Comparison of ENCODE assay signal across 9 cellular contexts in the genomic region with DNA sequence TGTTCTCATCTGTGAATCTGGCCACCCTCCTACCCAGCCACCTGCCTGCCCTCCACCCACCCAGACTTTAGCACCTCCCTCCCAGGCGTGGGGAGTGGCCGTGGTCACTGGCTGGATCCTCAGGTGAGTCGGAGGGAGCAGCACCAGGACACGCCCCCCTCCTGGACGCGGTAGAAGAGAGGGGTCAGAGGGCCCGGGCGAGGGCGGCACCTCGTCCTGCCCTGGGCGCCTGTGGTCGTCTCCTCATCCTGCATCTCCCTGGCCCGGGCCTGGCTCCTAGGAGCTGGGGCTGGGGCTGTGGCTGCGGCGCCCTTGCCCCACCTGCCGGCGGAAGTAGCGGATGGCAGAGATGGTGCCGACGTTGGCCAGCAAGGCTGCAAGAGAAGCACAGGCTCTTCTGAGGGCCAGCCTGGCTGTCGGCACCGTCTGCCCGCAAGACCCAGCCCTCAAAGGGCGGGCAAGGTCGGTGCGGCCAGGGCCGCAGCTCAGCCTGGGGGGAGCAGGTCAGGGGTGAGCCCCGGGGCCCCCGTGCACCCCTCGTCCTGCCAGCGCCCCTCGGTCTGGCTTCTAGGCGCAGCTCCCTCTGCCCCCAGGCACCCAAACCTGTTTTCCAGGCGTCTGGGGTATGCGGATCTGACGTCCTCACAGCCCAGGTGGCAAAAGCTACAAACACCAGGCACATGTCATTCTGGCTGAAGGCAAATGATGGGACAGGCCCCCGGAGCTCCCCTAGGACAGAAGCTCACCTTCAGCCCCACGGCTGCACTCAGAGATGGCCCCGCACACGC. TPM values are rescaled to one million over a fixed set of nuclear protein-coding genes. Genes with fewer than 3 reads are reported as not detected.
A peak's percentile ranks its signal among the peaks of the same experiment; 100 is the strongest.
DNase-seq lines count a peak whose midpoint lies in the region; ATAC-seq and FAIRE-seq lines count a peak whose summit lies in the region.
"Had no signal": no experiment of that assay in that cellular context is flagged by ENCODE, and none has a peak within 500 bp of the region (broad histone marks: within the 10 kb centered on the region; RNA-seq: fewer than 3 reads in every experiment).

No MANE protein-coding gene starts in this region.

- 7% methylated on average over 40 of the region's 40 CpGs for WGBS in right cardiac atrium

- ATAC-seq in right cardiac atrium, result peak in 1 of 2 donors; percentile 16

- H3K4me1 ChIP-seq in right cardiac atrium (ENCODE audit: control insufficient read depth, insufficient read depth, low read length), result no peaks in the 10 kb centered on the region

- no peak overlapping the region for H3K4me3 ChIP-seq in right cardiac atrium (ENCODE audit: low read length)

- FAIRE-seq in HTR-8/SVneo (lab: Jason Lieb, UNC), result peak; percentile 76

- H3K27ac ChIP-seq in right cardiac atrium (ENCODE audit: low read length), result peak overlapping the region; percentile 2

- intact Hi-C loops in right cardiac atrium (cut with DNase I), result no loop called here
- intact Hi-C loops in posterior vena cava (cut with DNase I), result no loop called here

- no peaks in the 10 kb centered on the region for H3K27me3 ChIP-seq in right cardiac atrium (ENCODE audit: control insufficient read depth, insufficient read depth)

- no peaks in the 10 kb centered on the region for H3K9me3 ChIP-seq in right cardiac atrium (ENCODE audit: control insufficient read depth, low read length)

- DNase-seq in NCI-H146 (lab: John Stamatoyannopoulos, UW) (peak; percentile 52), NCI-H146 treated with DMSO at 0.1 percent for 48 hours (lab: John Stamatoyannopoulos, UW; ENCODE audit: unreplicated experiment) (no peak), HTR-8/SVneo (ENCODE audit: insufficient read length, low spot score) (no peak), SHP77 treated with DMSO at 0.1 percent for 48 hours (lab: John Stamatoyannopoulos, UW) (peak; percentile 30), right cardiac atrium (peak; percentile 37 to 83 (median 73)), posterior vena cava (ENCODE audit: low spot score) (no peak)
- DNase-seq in activated naive CD4-positive, alpha-beta T cell treated with anti-CD3 and anti-CD28 coated beads, Interleukin-2, amount 50 U/mL, for 16 hours, result peak; percentile 56
- peak; percentile 63 for DNase-seq in stimulated activated CD4-positive, alpha-beta T cell treated with anti-CD3 and anti-CD28 coated beads, Interleukin-12 subunit alpha, Interleukin-12 subunit beta, amount 100 ng/mL, for 4 hours

RNA-seq across cellular contexts. Expression of gene PERM1, which starts 5.8 kb away (rescaled TPM):
- total RNA-seq in right cardiac atrium (10 to 100 TPM; 44.4 to 78.0 (median 57.4) TPM), posterior vena cava (under 1 TPM in 1 of 2 donors, not detected in 1; 0.24 TPM)
- polyA plus RNA-seq in right cardiac atrium, result 112 TPM
- total RNA-seq: glomerular endothelial cell had no signal

RNA-seq across cellular contexts. Expression of gene PLEKHN1, which starts 9.8 kb away (rescaled TPM):
- total RNA-seq in right cardiac atrium (under 1 TPM in 1 of 4 donors, not detected in 3; 0.41 TPM), posterior vena cava (under 1 TPM; 0.86 to 0.88 TPM)
- polyA plus RNA-seq in right cardiac atrium, result 0.14 TPM

RNA-seq across cellular contexts. Expression of gene KLHL17, which starts 15.7 kb away (rescaled TPM):
- total RNA-seq in right cardiac atrium (1 to 10 TPM; 5.0 to 9.7 (median 6.6) TPM), posterior vena cava (1 to 10 TPM; 8.5 to 8.9 TPM)
- polyA plus RNA-seq in right cardiac atrium, result 5.3 TPM

RNA-seq across cellular contexts. Expression of gene NOC2L, which starts 17.0 kb away (rescaled TPM):
- total RNA-seq in right cardiac atrium (10 to 100 TPM; 43.6 to 48.6 (median 45.5) TPM), posterior vena cava (10 to 100 TPM; 42.8 to 44.5 TPM)
- polyA plus RNA-seq in right cardiac atrium, result 44.3 TPM

RNA-seq across cellular contexts. Expression of gene HES4, which starts 23.8 kb away (rescaled TPM):
- total RNA-seq in right cardiac atrium (10 to 100 TPM; 37.3 to 62.5 (median 38.6) TPM), posterior vena cava (10 to 100 TPM; 53.5 to 54.4 TPM)
- polyA plus RNA-seq in right cardiac atrium, result 25.7 TPM

Comparison
In these comparisons a context has a peak if more than half of its experiments do, and no peak if none do; other contexts are left out.
1. DNase-seq: peak in NCI-H146 (single experiment), SHP77 treated with DMSO at 0.1 percent for 48 hours (single experiment), activated naive CD4-positive, alpha-beta T cell treated with anti-CD3 and anti-CD28 coated beads, Interleukin-2, amount 50 U/mL, for 16 hours (single experiment), right cardiac atrium (3 of 3) and stimulated activated CD4-positive, alpha-beta T cell treated with anti-CD3 and anti-CD28 coated beads, Interleukin-12 subunit alpha, Interleukin-12 subunit beta, amount 100 ng/mL, for 4 hours (single experiment); none in NCI-H146 treated with DMSO at 0.1 percent for 48 hours (single experiment), HTR-8/SVneo (single experiment) and posterior vena cava (single experiment).
2. RNA of gene PERM1, which starts 5.8 kb away (total RNA-seq): 44.4 to 78.0 TPM in right cardiac atrium; 0.24 TPM in posterior vena cava; every median in the first group is over 10 times any median in the second.